In genomic region chrX:53088136-53088974, GRCh38 we compare ENCODE assay signal across 8 cellular contexts. TPM values are rescaled to one million over a fixed set of nuclear protein-coding genes. Genes with fewer than 3 reads are reported as not detected.
DNase-seq lines count a peak whose midpoint lies in the region; ATAC-seq, FAIRE-seq and TF ChIP-seq lines count a peak whose summit lies in the region.

No MANE protein-coding gene starts in this region.

- WGBS in testis, 2 donors: 15 to 41% methylated on average over 14 to 46 of the region's 51 CpGs

- intact Hi-C loops in cardiac septum (cut with DNase I) (loop anchor here (2.0 kb wide), 1 partner anchor 18 kb away; no protein-coding TSS in a partner anchor), testis (cut with DNase I; ENCODE audit: low total_unique reads) (no loop called here)

- ATAC-seq in HG02798 (IDR thresholded peaks at IDR 0.05; ENCODE audit: poor library complexity, unreplicated experiment): peak; percentile 62
- no peak for ATAC-seq in GM21528 (IDR thresholded peaks at IDR 0.05; ENCODE audit: low FRiP score, unreplicated experiment)

- H3K4me3 Mint-ChIP-seq in activated naive CD8-positive, alpha-beta T cell treated with anti-CD3 and anti-CD28 coated beads for 36 hours: peak overlapping the region; percentile 81
- H3K4me3 Mint-ChIP-seq in osteocyte (ENCODE audit: unreplicated experiment): peak overlapping the region; percentile 79

- H3K27ac Mint-ChIP-seq in activated naive CD8-positive, alpha-beta T cell treated with anti-CD3 and anti-CD28 coated beads for 36 hours: peak overlapping the region; percentile 96
- peak overlapping the region; percentile 86 for H3K27ac Mint-ChIP-seq in osteocyte (ENCODE audit: unreplicated experiment)

- no peaks in the 10 kb centered on the region for H3K27me3 Mint-ChIP-seq in activated naive CD8-positive, alpha-beta T cell treated with anti-CD3 and anti-CD28 coated beads for 36 hours
- H3K27me3 Mint-ChIP-seq in osteocyte (ENCODE audit: unreplicated experiment): no peaks in the 10 kb centered on the region

- H3K9me3 Mint-ChIP-seq in activated naive CD8-positive, alpha-beta T cell treated with anti-CD3 and anti-CD28 coated beads for 36 hours: no peaks in the 10 kb centered on the region
- no peaks in the 10 kb centered on the region for H3K9me3 Mint-ChIP-seq in osteocyte (ENCODE audit: unreplicated experiment)

- H3K4me1 ChIP-seq in testis: peaks cover 2% of the 10 kb centered on the region

- TF ChIP-seq CTCF in D721Med (IDR thresholded peaks at IDR 0.05; ENCODE audit: insufficient read depth, missing control alignments) (no peak), RWPE1 (conservative IDR thresholded peaks at IDR 0.05; ENCODE audit: low read depth) (no peak), osteocyte (IDR thresholded peaks at IDR 0.05) (no peak), testis (IDR thresholded peaks at IDR 0.05) (no peak)

- no peak for TF ChIP-seq POLR2A in testis (IDR thresholded peaks at IDR 0.05)

- H3K4me3 ChIP-seq in testis: peak overlapping the region; percentile 31 to 50

- no peaks in the 10 kb centered on the region for H3K9me3 ChIP-seq in testis

- H3K27ac ChIP-seq in RWPE1 (peak overlapping the region; percentile 88), testis (peak overlapping the region; percentile 85 to 89)

- DNase-seq in D721Med (ENCODE audit: insufficient read length, low spot score) (peak; percentile 62), RWPE1 (ENCODE audit: low spot score) (peak; percentile 87), cardiac septum (ENCODE audit: low spot score) (peak; percentile 84), osteocyte (ENCODE audit: extremely low spot score, unreplicated experiment) (no peak), testis (peak; percentile 89)
- DNase-seq in activated naive CD8-positive, alpha-beta T cell treated with anti-CD3 and anti-CD28 coated beads for 36 hours: peak; percentile 84

- no peak for FAIRE-seq in D721Med (lab: Jason Lieb, UNC)

- POLR2A ChIA-PET in RWPE1 (lab: Yijun Ruan, JAX; ENCODE audit: low non-redundant PET): no interaction called here

- CTCF ChIA-PET in RWPE1 (lab: Yijun Ruan, JAX): interaction anchor here (0.6 kb wide), 1 partner anchor 136 kb away, joined by 3 read pairs; no protein-coding TSS in a partner anchor

- H3K36me3 ChIP-seq in testis (ENCODE audit: low read depth, missing control alignments): no peaks in the 10 kb centered on the region

- H3K36me3 Mint-ChIP-seq in activated naive CD8-positive, alpha-beta T cell treated with anti-CD3 and anti-CD28 coated beads for 36 hours: peaks cover 36% of the 10 kb centered on the region
- peaks cover 15% of the 10 kb centered on the region for H3K36me3 Mint-ChIP-seq in osteocyte (ENCODE audit: unreplicated experiment)

- peaks cover 51% of the 10 kb centered on the region for H3K4me1 Mint-ChIP-seq in activated naive CD8-positive, alpha-beta T cell treated with anti-CD3 and anti-CD28 coated beads for 36 hours
- peaks cover 15% of the 10 kb centered on the region for H3K4me1 Mint-ChIP-seq in osteocyte (ENCODE audit: unreplicated experiment)

- H3K27me3 ChIP-seq in testis: no peaks in the 10 kb centered on the region

RNA-seq across cellular contexts. Expression of gene KANTR, which starts 5.6 kb away (rescaled TPM):
- total RNA-seq in activated naive CD8-positive, alpha-beta T cell treated with anti-CD3 and anti-CD28 coated beads for 36 hours: 1 to 10 TPM; 6.3 to 6.4 TPM
- 7.2 TPM for total RNA-seq in cardiac septum
- 12.4 and 13.7 TPM in 2 replicates for total RNA-seq in osteocyte
- 10 to 100 TPM; 39.3 to 46.1 TPM for total RNA-seq in testis
- 3.0 TPM for polyA plus RNA-seq in testis (ENCODE audit: insufficient read depth, low read depth, low replicate concordance)

RNA-seq across cellular contexts. Expression of gene TSPYL2, which starts 6.2 kb away (rescaled TPM):
- 10 to 100 TPM; 46.7 to 52.7 TPM for total RNA-seq in activated naive CD8-positive, alpha-beta T cell treated with anti-CD3 and anti-CD28 coated beads for 36 hours
- 34.2 TPM for total RNA-seq in cardiac septum
- total RNA-seq in osteocyte: 19.5 and 26.2 TPM in 2 replicates
- total RNA-seq in testis: 100 to 1,000 TPM; 358 to 363 TPM
- 193 TPM for polyA plus RNA-seq in testis (ENCODE audit: insufficient read depth, low read depth, low replicate concordance)

RNA-seq across cellular contexts. Expression of gene GPR173, which starts 39.8 kb away (rescaled TPM):
- under 1 TPM; 0.56 to 0.64 TPM for total RNA-seq in activated naive CD8-positive, alpha-beta T cell treated with anti-CD3 and anti-CD28 coated beads for 36 hours
- total RNA-seq in cardiac septum (3.2 TPM), osteocyte (12.6 and 17.3 TPM in 2 replicates), testis (1 to 10 TPM; 2.8 to 3.8 TPM)
- polyA plus RNA-seq in testis (ENCODE audit: insufficient read depth, low read depth, low replicate concordance): 2.4 TPM

Comparison
In these comparisons a context has a peak if more than half of its experiments do, and no peak if none do; other contexts are left out.
1. RNA of gene TSPYL2, which starts 6.2 kb away (total RNA-seq): 358 to 363 TPM in testis; 46.7 to 52.7 TPM in activated naive CD8-positive, alpha-beta T cell treated with anti-CD3 and anti-CD28 coated beads for 36 hours, 34.2 TPM in cardiac septum (single experiment) and 19.5 to 26.2 TPM in osteocyte; every median in the first group is over 4 times any median in the second.